In the genomic region with DNA sequence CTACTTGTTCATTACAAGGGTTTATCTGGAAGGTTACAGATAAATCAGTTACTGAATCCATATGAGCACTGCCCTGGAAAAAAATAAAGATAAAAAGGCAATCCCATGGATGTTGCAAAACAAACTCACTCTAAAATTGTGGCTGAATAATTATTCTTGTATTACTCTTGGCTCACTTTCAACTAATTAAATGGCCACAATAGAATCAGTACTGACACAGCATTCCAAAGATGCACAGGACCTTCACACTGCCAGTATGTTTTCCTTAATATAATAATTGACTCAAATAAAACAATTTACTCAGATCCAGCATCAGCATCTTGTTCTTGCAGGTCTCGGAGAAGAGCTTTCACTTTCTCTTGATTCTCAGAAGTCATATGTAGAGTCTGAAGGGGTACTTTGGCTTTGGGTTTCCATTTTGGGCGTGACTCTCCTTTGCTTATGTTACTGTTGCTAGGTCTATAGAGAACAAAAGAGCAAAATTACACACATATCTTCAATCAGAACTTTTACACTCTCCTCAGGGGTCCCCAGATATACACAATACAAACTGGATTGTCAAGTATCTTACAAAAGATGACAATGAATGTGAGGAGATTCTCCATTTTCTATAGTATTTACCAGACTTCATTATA, we compare ENCODE assay signal across 16 cellular contexts. TPM values are rescaled to one million over a fixed set of nuclear protein-coding genes. Genes with fewer than 3 reads are reported as not detected.
DNase-seq lines count a peak whose midpoint lies in the region; ATAC-seq and TF ChIP-seq lines count a peak whose summit lies in the region.
"Had no signal": no experiment of that assay in that cellular context is flagged by ENCODE, and none has a peak within 500 bp of the region (broad histone marks: within the 10 kb centered on the region; RNA-seq: fewer than 3 reads in every experiment).

No MANE protein-coding gene starts in this region.

- H3K27me3 Mint-ChIP-seq in CD8-positive, alpha-beta memory T cell = no peaks in the 10 kb centered on the region
- H3K27me3 Mint-ChIP-seq: activated B cell treated with CpG ODN at 0.5 μM for 24 hours; activated naive CD8-positive, alpha-beta T cell; IgD-negative memory B cell had no signal

- peak; percentile 70 for ATAC-seq in GM18867 (IDR thresholded peaks at IDR 0.05; ENCODE audit: unreplicated experiment)
- ATAC-seq in lower lobe of right lung = peak; percentile 26 to 63

- TF ChIP-seq CTCF in VCaP (conservative IDR thresholded peaks at IDR 0.05) (no peak), lower lobe of right lung (IDR thresholded peaks at IDR 0.05) (no peak), RWPE1 (conservative IDR thresholded peaks at IDR 0.05; ENCODE audit: low read depth) (no peak)

- H3K4me3 ChIP-seq in CD8-positive, alpha-beta memory T cell (ENCODE audit: low read length) = no peak overlapping the region
- no peak overlapping the region for H3K4me3 ChIP-seq in lower lobe of right lung
- H3K4me3 ChIP-seq: suprapubic skin had no signal

- no peaks in the 10 kb centered on the region for H3K27me3 ChIP-seq in CD8-positive, alpha-beta memory T cell (ENCODE audit: insufficient read depth, low read length, poor library complexity, severe bottlenecking)
- no peaks in the 10 kb centered on the region for H3K27me3 ChIP-seq in lower lobe of right lung (ENCODE audit: low read depth)
- H3K27me3 ChIP-seq: BE2C, suprapubic skin had no signal

- no peak for DNase-seq in CD8-positive, alpha-beta memory T cell
- DNase-seq in lower lobe of right lung (no peak), RWPE1 (ENCODE audit: low spot score) (no peak), NCI-H146 (lab: John Stamatoyannopoulos, UW) (no peak), NOMO-1 treated with DMSO at 0.1 percent for 48 hours (lab: John Stamatoyannopoulos, UW; ENCODE audit: unreplicated experiment) (no peak)
- DNase-seq: activated B cell treated with CpG ODN at 0.5 μM for 24 hours; activated T-cell treated with anti-CD3 and anti-CD28 coated beads for 4 hours; BE2C; NCI-H2029 treated with DMSO at 0.1 percent for 48 hours; NCI-H69; stimulated activated CD4-positive, alpha-beta T cell treated with anti-CD3 and anti-CD28 coated beads, Interleukin-4, amount 100 ng/mL, for 1 hour had no signal

- H3K9me3 Mint-ChIP-seq in CD8-positive, alpha-beta memory T cell = no peaks in the 10 kb centered on the region
- H3K9me3 Mint-ChIP-seq: activated B cell treated with CpG ODN at 0.5 μM for 24 hours, IgD-negative memory B cell had no signal

- no peaks in the 10 kb centered on the region for H3K9me3 ChIP-seq in CD8-positive, alpha-beta memory T cell (ENCODE audit: low read length)
- H3K9me3 ChIP-seq in lower lobe of right lung = no peaks in the 10 kb centered on the region
- H3K9me3 ChIP-seq: BE2C, suprapubic skin had no signal

- H3K36me3 ChIP-seq in CD8-positive, alpha-beta memory T cell (ENCODE audit: insufficient read depth, low read length) = peaks cover 25% of the 10 kb centered on the region
- H3K36me3 ChIP-seq in lower lobe of right lung = peaks cover 60% of the 10 kb centered on the region

- POLR2A ChIA-PET in CD8-positive, alpha-beta memory T cell (lab: Charles Lee) = no interaction called here
- POLR2A ChIA-PET in RWPE1 (lab: Yijun Ruan, JAX; ENCODE audit: low non-redundant PET) = interaction anchor here (0.6 kb wide), 1 partner anchor 11 kb away, joined by 5 read pairs; no protein-coding TSS in a partner anchor

- CTCF ChIA-PET in CD8-positive, alpha-beta memory T cell (lab: Charles Lee) = no interaction called here
- CTCF ChIA-PET in RWPE1 (lab: Yijun Ruan, JAX) = no interaction called here

- H3K27ac ChIP-seq in CD8-positive, alpha-beta memory T cell (ENCODE audit: low read depth, low read length) = no peak overlapping the region
- peak overlapping the region; percentile 54 for H3K27ac ChIP-seq in VCaP
- H3K27ac ChIP-seq in lower lobe of right lung = no peak overlapping the region
- H3K27ac ChIP-seq in RWPE1 = no peak overlapping the region
- H3K27ac ChIP-seq: suprapubic skin had no signal

- H3K4me1 ChIP-seq in CD8-positive, alpha-beta memory T cell (ENCODE audit: insufficient read depth, low read length) = no peaks in the 10 kb centered on the region
- no peaks in the 10 kb centered on the region for H3K4me1 ChIP-seq in lower lobe of right lung
- H3K4me1 ChIP-seq: BE2C had no signal

- H3K27ac Mint-ChIP-seq in CD8-positive, alpha-beta memory T cell = peak overlapping the region in 5 of 8 donors; percentile 46 to 79 (median 57)
- H3K27ac Mint-ChIP-seq: activated B cell treated with CpG ODN at 0.5 μM for 24 hours; activated naive CD8-positive, alpha-beta T cell; IgD-negative memory B cell had no signal

- intact Hi-C loops in lower lobe of right lung (cut with DNase I) = no loop called here

- peaks cover 2 to 16% (median 8%) of the 10 kb centered on the region in 3 donors for H3K4me1 Mint-ChIP-seq in CD8-positive, alpha-beta memory T cell
- H3K4me1 Mint-ChIP-seq: activated B cell treated with CpG ODN at 0.5 μM for 24 hours had no signal

- peaks cover 9 to 69% (median 36%) of the 10 kb centered on the region in 3 donors for H3K36me3 Mint-ChIP-seq in CD8-positive, alpha-beta memory T cell

- H3K4me3 Mint-ChIP-seq in CD8-positive, alpha-beta memory T cell = peak overlapping the region in 1 of 7 donors; percentile 6
- H3K4me3 Mint-ChIP-seq: activated B cell treated with CpG ODN at 0.5 μM for 24 hours; activated naive CD8-positive, alpha-beta T cell; IgD-negative memory B cell had no signal

RNA-seq across cellular contexts. Expression of a gene that starts 12.6 kb away (rescaled TPM):
- 10 to 100 TPM; 20.1 to 21.3 TPM for total RNA-seq in CD8-positive, alpha-beta memory T cell
- polyA plus RNA-seq in CD8-positive, alpha-beta memory T cell = 7.1 TPM
- total RNA-seq in lower lobe of right lung = 15.5 TPM

RNA-seq across cellular contexts. Expression of a gene that starts 12.6 kb away (rescaled TPM):
- 10 to 100 TPM; 12.5 to 17.9 TPM for total RNA-seq in CD8-positive, alpha-beta memory T cell
- polyA plus RNA-seq in CD8-positive, alpha-beta memory T cell = 4.6 TPM
- 18.4 TPM for total RNA-seq in lower lobe of right lung

RNA-seq across cellular contexts. Expression of a gene that starts 26.5 kb away (rescaled TPM):
- under 1 TPM; 0.22 to 0.39 TPM for total RNA-seq in CD8-positive, alpha-beta memory T cell
- polyA plus RNA-seq in CD8-positive, alpha-beta memory T cell = not detected
- 1.5 TPM for total RNA-seq in lower lobe of right lung
- polyA plus RNA-seq: IgD-negative memory B cell had no signal
